ENCODE assay signal across 1 cellular context in the genomic region with DNA sequence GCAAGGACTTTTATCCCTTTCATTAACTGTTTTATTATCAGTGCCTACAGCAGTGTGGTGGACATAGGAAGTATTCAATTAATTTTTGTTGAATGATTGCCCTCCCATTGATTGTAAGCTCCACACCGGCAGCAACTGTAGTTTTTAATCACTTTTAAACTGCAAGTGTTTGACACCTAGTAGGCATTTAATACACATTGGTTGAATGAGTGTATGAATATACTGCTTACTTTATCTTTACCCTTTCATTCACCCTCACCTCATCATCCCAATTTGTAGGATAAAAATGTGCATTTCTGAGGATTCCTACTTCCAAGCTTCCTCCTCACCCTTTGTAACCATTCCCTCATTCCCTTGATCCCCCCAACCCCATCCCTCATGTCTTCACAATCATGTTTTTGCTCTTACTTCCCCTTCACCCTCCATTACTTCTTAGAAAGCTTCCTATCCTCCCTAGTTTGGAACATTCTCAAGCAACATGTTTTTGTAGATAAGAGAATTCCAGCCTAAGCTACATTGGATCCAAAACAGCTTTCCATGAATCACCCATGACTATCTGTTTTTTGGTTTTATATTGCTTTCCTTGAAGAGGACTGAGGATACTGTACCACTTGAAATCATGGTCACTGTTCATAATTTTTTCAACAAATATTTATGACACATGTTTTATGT.
TF ChIP-seq lines count a peak whose summit lies in the region.

No MANE protein-coding gene starts in this region.

TF ChIP-seq in H1, 55 proteins besides CTCF, POLR2A, EP300 and RAD21:
- no peak for TF ChIP-seq BACH1 (IDR thresholded peaks at IDR 0.05; ENCODE audit: low read length)
- TF ChIP-seq SP4 (IDR thresholded peaks at IDR 0.05; ENCODE audit: low read length): no peak
- TF ChIP-seq, protein P1, sequence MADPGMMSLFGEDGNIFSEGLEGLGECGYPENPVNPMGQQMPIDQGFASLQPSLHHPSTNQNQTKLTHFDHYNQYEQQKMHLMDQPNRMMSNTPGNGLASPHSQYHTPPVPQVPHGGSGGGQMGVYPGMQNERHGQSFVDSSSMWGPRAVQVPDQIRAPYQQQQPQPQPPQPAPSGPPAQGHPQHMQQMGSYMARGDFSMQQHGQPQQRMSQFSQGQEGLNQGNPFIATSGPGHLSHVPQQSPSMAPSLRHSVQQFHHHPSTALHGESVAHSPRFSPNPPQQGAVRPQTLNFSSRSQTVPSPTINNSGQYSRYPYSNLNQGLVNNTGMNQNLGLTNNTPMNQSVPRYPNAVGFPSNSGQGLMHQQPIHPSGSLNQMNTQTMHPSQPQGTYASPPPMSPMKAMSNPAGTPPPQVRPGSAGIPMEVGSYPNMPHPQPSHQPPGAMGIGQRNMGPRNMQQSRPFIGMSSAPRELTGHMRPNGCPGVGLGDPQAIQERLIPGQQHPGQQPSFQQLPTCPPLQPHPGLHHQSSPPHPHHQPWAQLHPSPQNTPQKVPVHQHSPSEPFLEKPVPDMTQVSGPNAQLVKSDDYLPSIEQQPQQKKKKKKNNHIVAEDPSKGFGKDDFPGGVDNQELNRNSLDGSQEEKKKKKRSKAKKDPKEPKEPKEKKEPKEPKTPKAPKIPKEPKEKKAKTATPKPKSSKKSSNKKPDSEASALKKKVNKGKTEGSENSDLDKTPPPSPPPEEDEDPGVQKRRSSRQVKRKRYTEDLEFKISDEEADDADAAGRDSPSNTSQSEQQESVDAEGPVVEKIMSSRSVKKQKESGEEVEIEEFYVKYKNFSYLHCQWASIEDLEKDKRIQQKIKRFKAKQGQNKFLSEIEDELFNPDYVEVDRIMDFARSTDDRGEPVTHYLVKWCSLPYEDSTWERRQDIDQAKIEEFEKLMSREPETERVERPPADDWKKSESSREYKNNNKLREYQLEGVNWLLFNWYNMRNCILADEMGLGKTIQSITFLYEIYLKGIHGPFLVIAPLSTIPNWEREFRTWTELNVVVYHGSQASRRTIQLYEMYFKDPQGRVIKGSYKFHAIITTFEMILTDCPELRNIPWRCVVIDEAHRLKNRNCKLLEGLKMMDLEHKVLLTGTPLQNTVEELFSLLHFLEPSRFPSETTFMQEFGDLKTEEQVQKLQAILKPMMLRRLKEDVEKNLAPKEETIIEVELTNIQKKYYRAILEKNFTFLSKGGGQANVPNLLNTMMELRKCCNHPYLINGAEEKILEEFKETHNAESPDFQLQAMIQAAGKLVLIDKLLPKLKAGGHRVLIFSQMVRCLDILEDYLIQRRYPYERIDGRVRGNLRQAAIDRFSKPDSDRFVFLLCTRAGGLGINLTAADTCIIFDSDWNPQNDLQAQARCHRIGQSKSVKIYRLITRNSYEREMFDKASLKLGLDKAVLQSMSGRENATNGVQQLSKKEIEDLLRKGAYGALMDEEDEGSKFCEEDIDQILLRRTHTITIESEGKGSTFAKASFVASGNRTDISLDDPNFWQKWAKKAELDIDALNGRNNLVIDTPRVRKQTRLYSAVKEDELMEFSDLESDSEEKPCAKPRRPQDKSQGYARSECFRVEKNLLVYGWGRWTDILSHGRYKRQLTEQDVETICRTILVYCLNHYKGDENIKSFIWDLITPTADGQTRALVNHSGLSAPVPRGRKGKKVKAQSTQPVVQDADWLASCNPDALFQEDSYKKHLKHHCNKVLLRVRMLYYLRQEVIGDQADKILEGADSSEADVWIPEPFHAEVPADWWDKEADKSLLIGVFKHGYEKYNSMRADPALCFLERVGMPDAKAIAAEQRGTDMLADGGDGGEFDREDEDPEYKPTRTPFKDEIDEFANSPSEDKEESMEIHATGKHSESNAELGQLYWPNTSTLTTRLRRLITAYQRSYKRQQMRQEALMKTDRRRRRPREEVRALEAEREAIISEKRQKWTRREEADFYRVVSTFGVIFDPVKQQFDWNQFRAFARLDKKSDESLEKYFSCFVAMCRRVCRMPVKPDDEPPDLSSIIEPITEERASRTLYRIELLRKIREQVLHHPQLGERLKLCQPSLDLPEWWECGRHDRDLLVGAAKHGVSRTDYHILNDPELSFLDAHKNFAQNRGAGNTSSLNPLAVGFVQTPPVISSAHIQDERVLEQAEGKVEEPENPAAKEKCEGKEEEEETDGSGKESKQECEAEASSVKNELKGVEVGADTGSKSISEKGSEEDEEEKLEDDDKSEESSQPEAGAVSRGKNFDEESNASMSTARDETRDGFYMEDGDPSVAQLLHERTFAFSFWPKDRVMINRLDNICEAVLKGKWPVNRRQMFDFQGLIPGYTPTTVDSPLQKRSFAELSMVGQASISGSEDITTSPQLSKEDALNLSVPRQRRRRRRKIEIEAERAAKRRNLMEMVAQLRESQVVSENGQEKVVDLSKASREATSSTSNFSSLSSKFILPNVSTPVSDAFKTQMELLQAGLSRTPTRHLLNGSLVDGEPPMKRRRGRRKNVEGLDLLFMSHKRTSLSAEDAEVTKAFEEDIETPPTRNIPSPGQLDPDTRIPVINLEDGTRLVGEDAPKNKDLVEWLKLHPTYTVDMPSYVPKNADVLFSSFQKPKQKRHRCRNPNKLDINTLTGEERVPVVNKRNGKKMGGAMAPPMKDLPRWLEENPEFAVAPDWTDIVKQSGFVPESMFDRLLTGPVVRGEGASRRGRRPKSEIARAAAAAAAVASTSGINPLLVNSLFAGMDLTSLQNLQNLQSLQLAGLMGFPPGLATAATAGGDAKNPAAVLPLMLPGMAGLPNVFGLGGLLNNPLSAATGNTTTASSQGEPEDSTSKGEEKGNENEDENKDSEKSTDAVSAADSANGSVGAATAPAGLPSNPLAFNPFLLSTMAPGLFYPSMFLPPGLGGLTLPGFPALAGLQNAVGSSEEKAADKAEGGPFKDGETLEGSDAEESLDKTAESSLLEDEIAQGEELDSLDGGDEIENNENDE (IDR thresholded peaks at IDR 0.05; ENCODE audit: insufficient replicate concordance, low read length): no peak
- TF ChIP-seq SP2 (IDR thresholded peaks at IDR 0.05; ENCODE audit: low read length): no peak
- TF ChIP-seq PHF8 (conservative IDR thresholded peaks at IDR 0.05; ENCODE audit: low read depth, low read length): no peak
- no peak for TF ChIP-seq YY1 (IDR thresholded peaks at IDR 0.05; ENCODE audit: low read depth, low read length)
- no peak for TF ChIP-seq MAFK (IDR thresholded peaks at IDR 0.05; ENCODE audit: low read depth, low read length)
- TF ChIP-seq RBBP5 (IDR thresholded peaks at IDR 0.05; ENCODE audit: borderline replicate concordance, low read depth, low read length): no peak
- TF ChIP-seq SIX5 (IDR thresholded peaks at IDR 0.05; ENCODE audit: low read depth, low read length): no peak
- no peak for TF ChIP-seq CHD1 (IDR thresholded peaks at IDR 0.05; ENCODE audit: low read depth, low read length)
